ENCODE assay signal across 8 cellular contexts in the genomic region with DNA sequence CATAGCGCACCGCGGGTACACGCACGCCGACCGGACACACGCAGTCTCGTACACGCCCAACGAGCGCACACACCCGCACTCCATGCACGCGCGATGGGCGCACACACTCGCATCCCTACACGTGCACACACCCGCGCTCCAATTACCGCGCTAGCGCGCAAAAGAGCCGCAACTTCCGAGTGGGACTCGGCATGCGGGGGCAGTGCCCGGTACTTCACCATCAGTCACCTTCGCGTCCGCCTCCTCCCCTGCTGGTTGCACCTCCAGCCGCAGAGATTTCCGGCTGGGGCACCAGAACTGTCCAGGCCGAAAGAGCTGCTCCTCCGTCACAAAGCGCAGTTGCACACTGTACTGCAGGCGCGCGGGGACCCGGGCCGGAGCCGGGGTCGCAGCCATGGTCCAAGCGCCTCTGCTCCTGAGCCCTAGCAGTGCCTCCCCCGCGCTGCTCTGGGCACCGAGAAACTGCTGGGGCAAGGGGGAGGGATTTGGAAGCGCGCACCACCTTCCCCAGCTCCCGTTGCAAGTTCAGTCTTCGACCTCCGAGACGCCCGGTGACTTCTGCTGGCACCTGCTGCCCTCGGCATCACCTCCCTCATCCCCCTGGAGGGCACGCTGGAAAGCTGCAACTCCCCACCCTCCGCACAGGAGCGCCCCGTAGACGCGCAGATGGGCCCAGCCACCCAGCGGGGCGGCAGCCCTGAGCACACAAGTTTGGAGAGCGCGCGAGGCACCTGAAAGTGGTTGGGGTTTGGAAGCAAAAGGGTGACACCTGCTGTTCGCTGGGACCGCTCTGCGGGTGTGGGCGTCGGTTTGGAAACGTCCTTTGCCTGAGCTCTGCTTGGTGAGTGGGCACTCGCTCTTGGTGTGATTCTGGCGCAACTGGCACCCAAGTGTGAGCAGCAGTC.
DNase-seq lines count a peak whose midpoint lies in the region; ATAC-seq and TF ChIP-seq lines count a peak whose summit lies in the region.

No MANE protein-coding gene starts in this region.

- H3K36me3 ChIP-seq in adipocyte (ENCODE audit: control insufficient read depth, insufficient read depth, low read length, severe bottlenecking): no peaks in the 10 kb centered on the region
- H3K36me3 ChIP-seq in effector memory CD4-positive, alpha-beta T cell (ENCODE audit: control insufficient read depth, insufficient read depth, low read length): no peaks in the 10 kb centered on the region

- H3K9me3 ChIP-seq in adipocyte (ENCODE audit: control insufficient read depth, low read length) (no peaks in the 10 kb centered on the region), iPS-18c (ENCODE audit: control insufficient read depth, insufficient read depth, low read length) (no peaks in the 10 kb centered on the region)
- no peaks in the 10 kb centered on the region for H3K9me3 ChIP-seq in effector memory CD4-positive, alpha-beta T cell (ENCODE audit: control insufficient read depth, low read length)

- H3K27ac ChIP-seq in effector memory CD4-positive, alpha-beta T cell (ENCODE audit: insufficient read depth, low read length, poor library complexity, severe bottlenecking): no peak overlapping the region

- H3K4me3 ChIP-seq in adipocyte (ENCODE audit: low read length) (peak overlapping the region; percentile 67), iPS-18c (ENCODE audit: insufficient read depth, low read depth, low read length) (peak overlapping the region; percentile 72)
- H3K4me3 ChIP-seq in effector memory CD4-positive, alpha-beta T cell (ENCODE audit: insufficient read depth, low read depth, low read length, poor library complexity, severe bottlenecking): no peak overlapping the region

- peak; percentile 33 for TF ChIP-seq CTCF in GM13976 (IDR thresholded peaks at IDR 0.05; ENCODE audit: borderline replicate concordance, control extremely low read depth, extremely low read depth, insufficient read depth, missing control alignments)

- DNase-seq in GM13976 (ENCODE audit: low spot score): peak; percentile 59
- DNase-seq in NCI-H510A (lab: John Stamatoyannopoulos, UW): peak; percentile 32
- peak; percentile 5 for DNase-seq in adipocyte (ENCODE audit: low read depth)
- peak; percentile 55 for DNase-seq in stimulated activated CD4-positive, alpha-beta T cell treated with anti-CD3 and anti-CD28 coated beads, Interleukin-1b, Interleukin-23, amount 100 ng/mL, for 48 hours
- DNase-seq in effector memory CD4-positive, alpha-beta T cell: no peak

- peaks cover 42% of the 10 kb centered on the region for H3K4me1 ChIP-seq in adipocyte (ENCODE audit: control insufficient read depth, insufficient read depth, low read length)
- H3K4me1 ChIP-seq in effector memory CD4-positive, alpha-beta T cell (ENCODE audit: control insufficient read depth, insufficient read depth, low read length, poor library complexity, severe bottlenecking): no peaks in the 10 kb centered on the region

- ATAC-seq in HG03103 (IDR thresholded peaks at IDR 0.05; ENCODE audit: low read depth, unreplicated experiment) (peak; percentile 84), HG03571 (IDR thresholded peaks at IDR 0.05; ENCODE audit: unreplicated experiment) (no peak)

- no peak overlapping the region for H3K9ac ChIP-seq in adipocyte (ENCODE audit: low read length)

- peaks cover 36% of the 10 kb centered on the region for H3K27me3 ChIP-seq in adipocyte (replicated peaks; ENCODE audit: control insufficient read depth, insufficient read depth, low read length)
- H3K27me3 ChIP-seq in effector memory CD4-positive, alpha-beta T cell (replicated peaks; ENCODE audit: control insufficient read depth, insufficient read depth, low read length, poor library complexity, severe bottlenecking): no peaks in the 10 kb centered on the region

- in situ Hi-C loops in GM13976 (cut with MboI; ENCODE audit: low sequenced_read_pairs, unreplicated experiment): loop anchor here (25.0 kb wide), 1 partner anchor 319 kb away; no protein-coding TSS in a partner anchor

Comparison
In these comparisons a context has a peak if more than half of its experiments do, and no peak if none do; other contexts are left out.
1. DNase-seq: peak in GM13976 (single experiment), NCI-H510A (single experiment), adipocyte (single experiment) and stimulated activated CD4-positive, alpha-beta T cell treated with anti-CD3 and anti-CD28 coated beads, Interleukin-1b, Interleukin-23, amount 100 ng/mL, for 48 hours (single experiment); none in effector memory CD4-positive, alpha-beta T cell (0 of 3).